ENCODE assay signal across 1 cellular context in genomic region chr2:219702796-219703545, GRCh38.
TF ChIP-seq lines count a peak whose summit lies in the region.

No MANE protein-coding gene starts in this region.

TF ChIP-seq in GM23338, 12 proteins besides CTCF, POLR2A, EP300 and RAD21 (continued from another document):
- TF ChIP-seq ZNF114 (CRISPR knock-in tag; IDR thresholded peaks at IDR 0.05): no peak
- no peak for TF ChIP-seq STAT1 (IDR thresholded peaks at IDR 0.05; ENCODE audit: unreplicated experiment)
- TF ChIP-seq ZNF462 (CRISPR knock-in tag; IDR thresholded peaks at IDR 0.05): no peak
- no peak for TF ChIP-seq REST (IDR thresholded peaks at IDR 0.05; ENCODE audit: unreplicated experiment)
